9 cellular contexts compared by ENCODE assay signal in genomic region chr6:124960757-124961467, GRCh38. TPM values are rescaled to one million over a fixed set of nuclear protein-coding genes. Genes with fewer than 3 reads are reported as not detected.
A peak's percentile ranks its signal among the peaks of the same experiment; 100 is the strongest.
DNase-seq lines count a peak whose midpoint lies in the region; ATAC-seq, FAIRE-seq and TF ChIP-seq lines count a peak whose summit lies in the region.
"Had no signal": no experiment of that assay in that cellular context is flagged by ENCODE, and none has a peak within 500 bp of the region (broad histone marks: within the 10 kb centered on the region; RNA-seq: fewer than 3 reads in every experiment).

No MANE protein-coding gene starts in this region.

- peaks cover 64% of the 10 kb centered on the region for H3K27me3 Mint-ChIP-seq in activated T-cell treated with anti-CD3 and anti-CD28 coated beads, Interleukin-2, amount 50 U/mL, for 24 hours

- BruUV-seq in K562 (replicated peaks; lab: Mats Ljungman, UMichigan): TSS peak; percentile 47

- H2AFZ ChIP-seq in K562 (ENCODE audit: low read depth, low read length): peak overlapping the region; percentile 81

- H3K27ac Mint-ChIP-seq in activated T-cell treated with anti-CD3 and anti-CD28 coated beads, Interleukin-2, amount 50 U/mL, for 24 hours: no peak overlapping the region

- no peak for ATAC-seq in K562
- ATAC-seq in left colon: no peak

- CTCF ChIA-PET in K562 (lab: Yijun Ruan, JAX; ENCODE audit: low intra/inter-chr PET ratio): no interaction called here

- no peak for TF ChIP-seq EP300 in K562 (IDR thresholded peaks at IDR 0.05; ENCODE audit: low read length)

- H3K4me1 ChIP-seq in K562 (replicated peaks in 1 of 2; ENCODE audit: control insufficient read depth in 2 of 2, insufficient read depth in 2 of 2, low read length in 2 of 2): peaks cover 17 to 18% of the 10 kb centered on the region in 2 experiments
- H3K4me1 ChIP-seq in liver (ENCODE audit: control insufficient read depth in 4 of 4, insufficient read depth in 4 of 4, low read length in 3 of 4): peaks cover 0 to 31% (median 15%) of the 10 kb centered on the region in 4 donors
- H3K4me1 ChIP-seq in testis: peaks cover 12% of the 10 kb centered on the region

- intact Hi-C loops in K562 (cut with micrococcal nuclease) (loop anchor here (2.0 to 10.0 kb wide), 4 partner anchors 90 to 824 kb away; partner anchors contain the start of genes HDDC2 and TPD52L1), testis (cut with DNase I; ENCODE audit: low total_unique reads) (no loop called here), left colon (cut with DNase I, micrococcal nuclease) (no loop called here)

- 2% methylated on average over 4 of the region's 4 CpGs for WGBS in K562 (ENCODE audit: insufficient coverage, low coverage, missing lambda C conversion rate)
- 77% methylated on average over 4 of the region's 4 CpGs for WGBS in liver
- 24 to 40% methylated on average over 4 of the region's 4 CpGs for WGBS in testis, 2 donors

- peak overlapping the region in 1 of 2 experiments; percentile 89; a peak in 2 of 4 replicates for H3K9ac ChIP-seq in K562 (ENCODE audit: insufficient read depth in 1 of 2, low read depth in 2 of 2, low read length in 2 of 2)
- peak overlapping the region; percentile 83 to 91 for H3K9ac ChIP-seq in liver (ENCODE audit: low read depth in 1 of 2, low read length in 2 of 2)

- H3K27ac ChIP-seq in K562 (ENCODE audit: extremely low read depth, low read depth, low read length) (peak overlapping the region; percentile 84), liver (ENCODE audit: low read depth in 1 of 2, low read length in 2 of 2) (peak overlapping the region; percentile 85 to 90), testis (peak overlapping the region; percentile 98)

- no peaks in the 10 kb centered on the region for H3K36me3 Mint-ChIP-seq in activated T-cell treated with anti-CD3 and anti-CD28 coated beads, Interleukin-2, amount 50 U/mL, for 24 hours (ENCODE audit: low read depth)

- no peaks in the 10 kb centered on the region for H4K20me1 ChIP-seq in K562 (replicated peaks; ENCODE audit: control insufficient read depth, insufficient read depth, low read length)

- FAIRE-seq in K562 (lab: Jason Lieb, UNC): no peak

- H3K9me3 Mint-ChIP-seq in activated T-cell treated with anti-CD3 and anti-CD28 coated beads, Interleukin-2, amount 50 U/mL, for 24 hours: no peaks in the 10 kb centered on the region

- H3K9me1 ChIP-seq in K562 (ENCODE audit: control insufficient read depth, insufficient read depth, low read length): no peaks in the 10 kb centered on the region

- H3K27me3 ChIP-seq in K562 (ENCODE audit: control insufficient read depth in 2 of 2, insufficient read depth in 2 of 2, low read length in 2 of 2) (no peaks in the 10 kb centered on the region), liver (ENCODE audit: control insufficient read depth in 4 of 4, insufficient read depth in 4 of 4, low read length in 3 of 4) (no peaks in the 10 kb centered on the region), testis (no peaks in the 10 kb centered on the region)

- no peak for TF ChIP-seq POLR2A in K562 (conservative IDR thresholded peaks at IDR 0.05)
- no peak for TF ChIP-seq POLR2A in testis (IDR thresholded peaks at IDR 0.05)

- H3K4me3 ChIP-seq in K562: peak overlapping the region; percentile 75
- peak overlapping the region in 2 of 3 donors; percentile 68 to 82 for H3K4me3 ChIP-seq in liver (ENCODE audit: low read depth in 1 of 3, low read length in 3 of 3)
- H3K4me3 ChIP-seq in testis: peak overlapping the region; percentile 85 to 87

- in situ Hi-C loops in K562 (cut with MboI): no loop called here

- TF ChIP-seq CTCF in K562 (IDR thresholded peaks at IDR 0.05 in 2 of 3, conservative IDR thresholded peaks at IDR 0.05 in 1 of 3; ENCODE audit: insufficient read depth in 2 of 3, low read depth in 1 of 3, low read length in 3 of 3): no peak
- TF ChIP-seq CTCF in liver (IDR thresholded peaks at IDR 0.05; ENCODE audit: low read depth, low read length, missing input control): no peak
- TF ChIP-seq CTCF in testis (IDR thresholded peaks at IDR 0.05): no peak

- DNase-seq in activated T-cell treated with anti-CD3 and anti-CD28 coated beads, Interleukin-2, amount 50 U/mL, for 24 hours: no peak
- DNase-seq in activated T-cell treated with anti-CD3 and anti-CD28 coated beads for 4 hours (no peak), K562 (ENCODE audit: extremely low read depth in 1 of 4, low spot score in 3 of 4) (peak in 2 of 4 experiments; percentile 12 to 33), testis (no peak), left colon (no peak), D341Med (ENCODE audit: low spot score) (no peak)
- no peak for DNase-seq in activated CD4-positive, alpha-beta T cell treated with anti-CD3 and anti-CD28 coated beads, Interleukin-2, amount 50 U/mL, for 4 hours
- DNase-seq: NCI-H526 had no signal

- POLR2A ChIA-PET in K562 (lab: Yijun Ruan, JAX): interaction anchor here (1.5 kb wide), 1 partner anchor 9 kb away, joined by 6 read pairs; no protein-coding TSS in a partner anchor

- H3K4me2 ChIP-seq in K562 (ENCODE audit: insufficient read depth, low read length): peak overlapping the region; percentile 93

- no peaks in the 10 kb centered on the region for H3K9me3 ChIP-seq in K562 (replicated peaks; ENCODE audit: control insufficient read depth, insufficient read depth, low read depth, low read length)
- H3K9me3 ChIP-seq in liver (ENCODE audit: control insufficient read depth in 4 of 4, low read length in 3 of 4): no peaks in the 10 kb centered on the region
- H3K9me3 ChIP-seq in testis: no peaks in the 10 kb centered on the region

- H3K4me1 Mint-ChIP-seq in activated T-cell treated with anti-CD3 and anti-CD28 coated beads, Interleukin-2, amount 50 U/mL, for 24 hours (ENCODE audit: low read depth): peaks cover 24% of the 10 kb centered on the region

- no peak for TF ChIP-seq RAD21 in K562 (CRISPR knock-in tag; conservative IDR thresholded peaks at IDR 0.05 in 1 of 2, IDR thresholded peaks at IDR 0.05 in 1 of 2)
- TF ChIP-seq RAD21 in liver (IDR thresholded peaks at IDR 0.05): no peak

- peaks cover 53% of the 10 kb centered on the region for H3K79me2 ChIP-seq in K562 (ENCODE audit: control insufficient read depth, insufficient read depth, low read length)

- H3K36me3 ChIP-seq in K562 (ENCODE audit: control insufficient read depth, insufficient read depth, low read length) (peaks cover 2% of the 10 kb centered on the region), liver (ENCODE audit: control insufficient read depth in 4 of 4, insufficient read depth in 3 of 4, low read depth in 1 of 4, low read length in 3 of 4) (no peaks in the 10 kb centered on the region), testis (ENCODE audit: low read depth, missing control alignments) (no peaks in the 10 kb centered on the region)

- H3K4me3 Mint-ChIP-seq in activated T-cell treated with anti-CD3 and anti-CD28 coated beads, Interleukin-2, amount 50 U/mL, for 24 hours: peak overlapping the region; percentile 70

TF ChIP-seq in K562, 482 proteins besides CTCF, POLR2A, EP300 and RAD21 (continues in another document):
- TF ChIP-seq SNIP1 (IDR thresholded peaks at IDR 0.05; ENCODE audit: low read depth) (no peak), TOE1 (IDR thresholded peaks at IDR 0.05; ENCODE audit: borderline replicate concordance) (no peak), TOE1 (CRISPR knock-in tag; IDR thresholded peaks at IDR 0.05; ENCODE audit: borderline replicate concordance, low read depth) (no peak), HDAC1 (IDR thresholded peaks at IDR 0.05) (no peak)

TF ChIP-seq in liver, 16 proteins besides CTCF, POLR2A, EP300 and RAD21 (continues in another document):
- TF ChIP-seq, protein P1, sequence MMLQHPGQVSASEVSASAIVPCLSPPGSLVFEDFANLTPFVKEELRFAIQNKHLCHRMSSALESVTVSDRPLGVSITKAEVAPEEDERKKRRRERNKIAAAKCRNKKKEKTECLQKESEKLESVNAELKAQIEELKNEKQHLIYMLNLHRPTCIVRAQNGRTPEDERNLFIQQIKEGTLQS (IDR thresholded peaks at IDR 0.05): no peak

RNA-seq across cellular contexts. Expression of gene RNF217, which starts 1.3 kb away (rescaled TPM):
- 38.7 and 108 TPM in 2 replicates for total RNA-seq in K562 (2011; cell fraction: chromatin; rRNA removed; ENCODE audit: low replicate concordance)
- 21.5 and 25.4 TPM in 2 replicates for total RNA-seq in K562 (2011; cell fraction: nucleolus; rRNA removed)
- total RNA-seq in K562 (2011; cell fraction: nucleoplasm; rRNA removed): 49.3 and 95.0 TPM in 2 replicates
- total RNA-seq in K562 (2014; rRNA removed) (11.8 and 13.8 TPM in 2 replicates), K562 (2014; rRNA removed; fragmentation: Illumina TruSeq; extraction: Trizol) (18.7 and 20.6 TPM in 2 replicates), K562 (2015; rRNA removed; fragmentation: Illumina TruSeq; extraction: Trizol) (14.4 TPM in 2 replicates), K562 (2021) (25.6 and 26.5 TPM in 2 replicates), liver (10 to 100 TPM in 1 of 2 donors, 1 to 10 TPM in 1; 3.8 to 18.3 TPM), testis (10 to 100 TPM; 33.3 to 48.0 TPM), left colon (10 to 100 TPM in 1 of 2 donors, 1 to 10 TPM in 1; 8.6 to 15.5 TPM)
- polyA plus RNA-seq in K562 (2011; rRNA removed) (20.3 and 25.0 TPM in 2 replicates), K562 (2014; fragmentation: Illumina TruSeq; extraction: Trizol) (10.9 and 12.0 TPM in 2 replicates), K562 (2014; fragmentation: Nextera tagmentation; extraction: Ambion mirVana) (1 to 10 TPM; 2.9 to 4.0 TPM), K562 (2014; rRNA removed) (6.4 and 9.6 TPM in 2 replicates), liver (1 to 10 TPM; 2.3 to 4.4 TPM), testis (ENCODE audit: insufficient read depth, low read depth, low replicate concordance) (25.1 TPM)
- 5.9 and 15.0 TPM in 2 replicates for polyA plus RNA-seq in K562 (2011; cell fraction: cytosol; rRNA removed)
- polyA plus RNA-seq in K562 (2011; cell fraction: nucleus; rRNA removed): 58.9 and 61.8 TPM in 2 replicates
- polyA plus RNA-seq in K562 (2012): 5.7 and 11.9 TPM in 2 replicates
- 77.9 and 82.9 TPM in 2 replicates for polyA minus RNA-seq in K562 (2011; rRNA and poly(A)+ RNA removed)
- 30.2 and 36.7 TPM in 2 replicates for polyA minus RNA-seq in K562 (2011; cell fraction: cytosol; rRNA and poly(A)+ RNA removed)
- polyA minus RNA-seq in K562 (2011; cell fraction: nucleus; rRNA and poly(A)+ RNA removed): 49.7 and 70.3 TPM in 2 replicates
